Comparison of ENCODE assay signal across 27 cellular contexts in the genomic region with DNA sequence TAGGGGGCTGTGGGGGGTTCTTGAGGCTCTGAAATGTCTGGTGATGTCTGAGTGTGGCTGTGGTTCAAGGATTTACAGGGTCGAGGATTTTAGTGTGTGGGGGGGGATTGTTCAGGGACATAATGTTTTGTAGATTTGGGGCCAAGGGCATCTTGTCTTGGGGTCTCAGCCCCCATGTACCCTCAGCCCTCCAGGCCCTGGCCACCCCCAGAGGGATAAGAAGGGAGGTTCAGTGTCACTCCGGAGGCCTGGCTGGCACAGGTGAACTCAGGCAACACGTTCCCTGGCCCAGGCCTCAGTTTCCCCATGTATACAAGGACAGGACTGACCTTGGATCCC. TPM values are rescaled to one million over a fixed set of nuclear protein-coding genes. Genes with fewer than 3 reads are reported as not detected.
A peak's percentile ranks its signal among the peaks of the same experiment; 100 is the strongest.
DNase-seq lines count a peak whose midpoint lies in the region; ATAC-seq lines count a peak whose summit lies in the region.
"Had no signal": no experiment of that assay in that cellular context is flagged by ENCODE, and none has a peak within 500 bp of the region (broad histone marks: within the 10 kb centered on the region; RNA-seq: fewer than 3 reads in every experiment).

No MANE protein-coding gene starts in this region.

- CTCF ChIA-PET in activated CD4-positive, alpha-beta memory T cell treated with anti-CD3 and anti-CD28 coated beads for 36 hours (lab: Charles Lee), result interaction anchor here (1.3 kb wide), 1 partner anchor 18 kb away, joined by 5 read pairs; no protein-coding TSS in a partner anchor

- H3K4me1 Mint-ChIP-seq in activated T-cell treated with anti-CD3 and anti-CD28 coated beads, Interleukin-2, amount 50 U/mL, for 72 hours (ENCODE audit: low read depth), result peaks cover 21% of the 10 kb centered on the region
- H3K4me1 Mint-ChIP-seq in activated CD4-positive, alpha-beta memory T cell treated with anti-CD3 and anti-CD28 coated beads for 36 hours (ENCODE audit: low read depth), result peaks cover 15% of the 10 kb centered on the region
- H3K4me1 Mint-ChIP-seq in immature natural killer cell, result peaks cover 21 to 31% of the 10 kb centered on the region in 2 donors
- peaks cover 27% of the 10 kb centered on the region for H3K4me1 Mint-ChIP-seq in stimulated activated effector memory CD8-positive, alpha-beta T cell treated with anti-CD3 and anti-CD28 coated beads, Interleukin-12 subunit alpha, Interleukin-12 subunit beta, amount 100 ng/mL, for 72 hours

- peaks cover 51% of the 10 kb centered on the region for H3K27me3 Mint-ChIP-seq in activated T-cell treated with anti-CD3 and anti-CD28 coated beads, Interleukin-2, amount 50 U/mL, for 72 hours (ENCODE audit: low read depth)
- H3K27me3 Mint-ChIP-seq in activated CD4-positive, alpha-beta memory T cell treated with anti-CD3 and anti-CD28 coated beads for 36 hours, result peaks cover 40% of the 10 kb centered on the region
- H3K27me3 Mint-ChIP-seq in immature natural killer cell (ENCODE audit: low read depth in 3 of 3), result peaks cover 17 to 41% (median 22%) of the 10 kb centered on the region in 3 donors

- ATAC-seq in activated T-cell treated with anti-CD3 and anti-CD28 coated beads, Interleukin-2, amount 50 U/mL, for 72 hours (replicated peaks in 1 of 2), result no peak
- ATAC-seq in stimulated activated effector memory CD8-positive, alpha-beta T cell treated with anti-CD3 and anti-CD28 coated beads, Interleukin-12 subunit alpha, Interleukin-12 subunit beta, amount 100 ng/mL, for 72 hours, result no peak
- no peak for ATAC-seq in HG02870 (IDR thresholded peaks at IDR 0.05; ENCODE audit: unreplicated experiment)
- ATAC-seq: A549, heart right ventricle, lower lobe of right lung, PC-3, Right ventricle myocardium inferior had no signal

- H3K36me3 Mint-ChIP-seq in activated T-cell treated with anti-CD3 and anti-CD28 coated beads, Interleukin-2, amount 50 U/mL, for 72 hours (ENCODE audit: insufficient read depth in 2 of 2), result peaks cover 0 to 3% of the 10 kb centered on the region in 2 donors
- H3K36me3 Mint-ChIP-seq in activated CD4-positive, alpha-beta memory T cell treated with anti-CD3 and anti-CD28 coated beads for 36 hours, result peaks cover 3% of the 10 kb centered on the region
- no peaks in the 10 kb centered on the region for H3K36me3 Mint-ChIP-seq in immature natural killer cell
- peaks cover 21% of the 10 kb centered on the region for H3K36me3 Mint-ChIP-seq in stimulated activated effector memory CD8-positive, alpha-beta T cell treated with anti-CD3 and anti-CD28 coated beads, Interleukin-12 subunit alpha, Interleukin-12 subunit beta, amount 100 ng/mL, for 72 hours

- intact Hi-C loops in activated CD4-positive, alpha-beta memory T cell treated with anti-CD3 and anti-CD28 coated beads for 36 hours (cut with micrococcal nuclease), result loop anchor here (5.0 kb wide), 1 partner anchor 65 kb away; the partner anchor contains the start of gene ADAMTSL5

- H3K4me3 Mint-ChIP-seq in activated T-cell treated with anti-CD3 and anti-CD28 coated beads, Interleukin-2, amount 50 U/mL, for 72 hours, result peak overlapping the region in 1 of 2 donors; percentile 36
- H3K4me3 Mint-ChIP-seq in activated CD4-positive, alpha-beta memory T cell treated with anti-CD3 and anti-CD28 coated beads for 36 hours, result peak overlapping the region; percentile 5
- peak overlapping the region; percentile 48 to 69 (median 49) for H3K4me3 Mint-ChIP-seq in immature natural killer cell
- H3K4me3 Mint-ChIP-seq in stimulated activated effector memory CD8-positive, alpha-beta T cell treated with anti-CD3 and anti-CD28 coated beads, Interleukin-12 subunit alpha, Interleukin-12 subunit beta, amount 100 ng/mL, for 72 hours, result peak overlapping the region; percentile 10

- no peaks in the 10 kb centered on the region for H3K9me3 Mint-ChIP-seq in activated T-cell treated with anti-CD3 and anti-CD28 coated beads, Interleukin-2, amount 50 U/mL, for 72 hours
- no peaks in the 10 kb centered on the region for H3K9me3 Mint-ChIP-seq in activated CD4-positive, alpha-beta memory T cell treated with anti-CD3 and anti-CD28 coated beads for 36 hours
- no peaks in the 10 kb centered on the region for H3K9me3 Mint-ChIP-seq in immature natural killer cell
- H3K9me3 Mint-ChIP-seq in stimulated activated effector memory CD8-positive, alpha-beta T cell treated with anti-CD3 and anti-CD28 coated beads, Interleukin-12 subunit alpha, Interleukin-12 subunit beta, amount 100 ng/mL, for 72 hours, result no peaks in the 10 kb centered on the region

- peak overlapping the region; percentile 6 for H3K27ac Mint-ChIP-seq in activated T-cell treated with anti-CD3 and anti-CD28 coated beads, Interleukin-2, amount 50 U/mL, for 72 hours
- no peak overlapping the region for H3K27ac Mint-ChIP-seq in activated CD4-positive, alpha-beta memory T cell treated with anti-CD3 and anti-CD28 coated beads for 36 hours
- peak overlapping the region in 1 of 6 donors; percentile 71 for H3K27ac Mint-ChIP-seq in immature natural killer cell
- no peak overlapping the region for H3K27ac Mint-ChIP-seq in stimulated activated effector memory CD8-positive, alpha-beta T cell treated with anti-CD3 and anti-CD28 coated beads, Interleukin-12 subunit alpha, Interleukin-12 subunit beta, amount 100 ng/mL, for 72 hours

- POLR2A ChIA-PET in activated CD4-positive, alpha-beta memory T cell treated with anti-CD3 and anti-CD28 coated beads for 36 hours (lab: Charles Lee), result interaction anchor here (0.8 kb wide), 1 partner anchor 178 kb away, joined by 3 read pairs; the partner anchor contains the start of gene CIRBP

- no peak for DNase-seq in activated T-cell treated with anti-CD3 and anti-CD28 coated beads, Interleukin-2, amount 50 U/mL, for 72 hours
- no peak for DNase-seq in activated T-cell treated with anti-CD3 and anti-CD28 coated beads, Interleukin-2, amount 50 U/mL, for 48 hours
- DNase-seq in activated CD4-positive, alpha-beta memory T cell treated with anti-CD3 and anti-CD28 coated beads for 36 hours, result no peak
- DNase-seq in immature natural killer cell (no peak), NCI-H2227 treated with DMSO at 0.1 percent for 48 hours (lab: John Stamatoyannopoulos, UW) (no peak), NCI-H345 treated with DMSO at 0.1 percent for 48 hours (lab: John Stamatoyannopoulos, UW; ENCODE audit: unreplicated experiment) (no peak)
- DNase-seq in stimulated activated effector memory CD8-positive, alpha-beta T cell treated with anti-CD3 and anti-CD28 coated beads, Interleukin-12 subunit alpha, Interleukin-12 subunit beta, amount 100 ng/mL, for 72 hours (ENCODE audit: low spot score in 2 of 2), result no peak
- DNase-seq: activated CD8-positive, alpha-beta memory T cell treated with anti-CD3 and anti-CD28 coated beads, Interleukin-2, amount 50 U/mL, for 4 hours; activated gamma-delta T cell; colonic mucosa; DMS79; effector memory CD4-positive, alpha-beta T cell; foreskin fibroblast; GDM1; heart right ventricle; lower lobe of right lung; NCI-H1048; NCI-H187; NCI-H2171 treated with DMSO at 0.1 percent for 48 hours; NCI-H524 treated with DMSO at 0.1 percent for 48 hours; NK-92 treated with Interleukin-12 subunit alpha and Interleukin-12 subunit beta, amount 100 ng/mL, for 24 hours; PC-3; stimulated activated CD8-positive, alpha-beta memory T cell treated with anti-CD3 and anti-CD28 coated beads, Interleukin-4, amount 100 ng/mL, for 48 hours; trophoblast cell had no signal

RNA-seq across cellular contexts. Expression of gene APC2, which starts 2.4 kb away (rescaled TPM):
- under 1 TPM; 0.02 to 0.14 TPM for total RNA-seq in activated T-cell treated with anti-CD3 and anti-CD28 coated beads, Interleukin-2, amount 50 U/mL, for 72 hours
- total RNA-seq in activated CD4-positive, alpha-beta memory T cell treated with anti-CD3 and anti-CD28 coated beads for 36 hours, result under 1 TPM; 0.07 to 0.15 TPM
- under 1 TPM in 1 of 3 donors, not detected in 2; 0.06 TPM for polyA plus RNA-seq in immature natural killer cell

RNA-seq across cellular contexts. Expression of gene RPS15, which starts 9.3 kb away (rescaled TPM):
- 1,000 to 10,000 TPM; 1,293 to 1,490 TPM for total RNA-seq in activated T-cell treated with anti-CD3 and anti-CD28 coated beads, Interleukin-2, amount 50 U/mL, for 72 hours
- total RNA-seq in activated CD4-positive, alpha-beta memory T cell treated with anti-CD3 and anti-CD28 coated beads for 36 hours, result 1,000 to 10,000 TPM; 1,642 to 1,717 TPM
- polyA plus RNA-seq in immature natural killer cell, result 1,000 to 10,000 TPM; 1,383 to 2,244 (median 1,622) TPM

RNA-seq across cellular contexts. Expression of gene C19orf25, which starts 31.5 kb away (rescaled TPM):
- total RNA-seq in activated T-cell treated with anti-CD3 and anti-CD28 coated beads, Interleukin-2, amount 50 U/mL, for 72 hours, result 10 to 100 TPM; 28.1 to 31.7 TPM
- total RNA-seq in activated CD4-positive, alpha-beta memory T cell treated with anti-CD3 and anti-CD28 coated beads for 36 hours, result 10 to 100 TPM; 24.4 to 26.9 TPM
- 10 to 100 TPM; 57.4 to 61.6 (median 61.2) TPM for polyA plus RNA-seq in immature natural killer cell

RNA-seq across cellular contexts. Expression of gene DAZAP1, which starts 40.1 kb away (rescaled TPM):
- 100 to 1,000 TPM; 219 to 252 TPM for total RNA-seq in activated T-cell treated with anti-CD3 and anti-CD28 coated beads, Interleukin-2, amount 50 U/mL, for 72 hours
- total RNA-seq in activated CD4-positive, alpha-beta memory T cell treated with anti-CD3 and anti-CD28 coated beads for 36 hours, result 100 to 1,000 TPM; 226 to 242 TPM
- polyA plus RNA-seq in immature natural killer cell, result 10 to 100 TPM in 1 of 3 donors, 1 to 10 TPM in 2; 4.3 to 10.3 (median 8.0) TPM

RNA-seq across cellular contexts. Expression of gene PCSK4, which starts 42.6 kb away (rescaled TPM):
- total RNA-seq in activated T-cell treated with anti-CD3 and anti-CD28 coated beads, Interleukin-2, amount 50 U/mL, for 72 hours, result 10 to 100 TPM; 13.3 to 16.6 TPM
- 1 to 10 TPM; 1.5 to 2.7 TPM for total RNA-seq in activated CD4-positive, alpha-beta memory T cell treated with anti-CD3 and anti-CD28 coated beads for 36 hours
- under 1 TPM in 2 of 3 donors, not detected in 1; 0.25 to 0.33 TPM for polyA plus RNA-seq in immature natural killer cell
